ENCODE assay signal across 9 cellular contexts in genomic region chr4:119284876-119285611, GRCh38. TPM values are rescaled to one million over a fixed set of nuclear protein-coding genes. Genes with fewer than 3 reads are reported as not detected.
A peak's percentile ranks its signal among the peaks of the same experiment; 100 is the strongest.
DNase-seq lines count a peak whose midpoint lies in the region; ATAC-seq, FAIRE-seq and TF ChIP-seq lines count a peak whose summit lies in the region.
"Had no signal": no experiment of that assay in that cellular context is flagged by ENCODE, and none has a peak within 500 bp of the region (broad histone marks: within the 10 kb centered on the region; RNA-seq: fewer than 3 reads in every experiment).

No MANE protein-coding gene starts in this region.

- H3K36me3 ChIP-seq in right lobe of liver, result no peaks in the 10 kb centered on the region

- H3K9me3 Mint-ChIP-seq in activated naive CD8-positive, alpha-beta T cell treated with anti-CD3 and anti-CD28 coated beads, Interleukin-2, amount 50 U/mL, for 24 hours, result no peaks in the 10 kb centered on the region

- FAIRE-seq in GM12891 (lab: Jason Lieb, UNC), result peak; percentile 43

- ATAC-seq in HG02981 (IDR thresholded peaks at IDR 0.05; ENCODE audit: unreplicated experiment) (peak; percentile 86), right lobe of liver (peak; percentile 76 to 87 (median 82)), HG02763 (IDR thresholded peaks at IDR 0.05; ENCODE audit: unreplicated experiment) (no peak)
- ATAC-seq in activated naive CD8-positive, alpha-beta T cell treated with anti-CD3 and anti-CD28 coated beads, Interleukin-2, amount 50 U/mL, for 24 hours, result no peak

- peaks cover 0 to 11% (median 0%) of the 10 kb centered on the region in 4 donors for H3K4me1 ChIP-seq in right lobe of liver

- H3K27me3 ChIP-seq in right lobe of liver, result no peaks in the 10 kb centered on the region

- H3K9me3 ChIP-seq in right lobe of liver, result no peaks in the 10 kb centered on the region

- WGBS in right lobe of liver (ENCODE audit: insufficient coverage, low coverage, low lambda C conversion rate, missing lambda C conversion rate), result 5% methylated on average over 3 of the region's 3 CpGs

- no peak for TF ChIP-seq CTCF in right lobe of liver (IDR thresholded peaks at IDR 0.05)

- peaks cover 12% of the 10 kb centered on the region for H3K4me1 Mint-ChIP-seq in activated naive CD8-positive, alpha-beta T cell treated with anti-CD3 and anti-CD28 coated beads, Interleukin-2, amount 50 U/mL, for 24 hours

- H3K36me3 Mint-ChIP-seq in activated naive CD8-positive, alpha-beta T cell treated with anti-CD3 and anti-CD28 coated beads, Interleukin-2, amount 50 U/mL, for 24 hours (ENCODE audit: low read depth), result peaks cover 5% of the 10 kb centered on the region

- intact Hi-C loops in right lobe of liver (cut with DNase I), result loop anchor here in 1 of 2 donors (10.0 kb wide), 1 partner anchor 240 kb away; no protein-coding TSS in a partner anchor

- H3K4me3 Mint-ChIP-seq in activated naive CD8-positive, alpha-beta T cell treated with anti-CD3 and anti-CD28 coated beads, Interleukin-2, amount 50 U/mL, for 24 hours, result peak overlapping the region; percentile 58

- TF ChIP-seq POLR2A in GM12891 (IDR thresholded peaks at IDR 0.05; ENCODE audit: low read depth, low read length) (no peak), right lobe of liver (IDR thresholded peaks at IDR 0.05) (no peak)

- peak overlapping the region in 2 of 3 donors; percentile 20 to 29 for H3K27ac ChIP-seq in right lobe of liver

- H3K27ac Mint-ChIP-seq in activated naive CD8-positive, alpha-beta T cell treated with anti-CD3 and anti-CD28 coated beads, Interleukin-2, amount 50 U/mL, for 24 hours, result no peak overlapping the region

- H3K4me3 ChIP-seq in right lobe of liver, result peak overlapping the region in 2 of 3 donors; percentile 22 to 25

- DNase-seq in GM12891 (ENCODE audit: insufficient read length, low spot score), result no peak
- DNase-seq in activated naive CD8-positive, alpha-beta T cell treated with anti-CD3 and anti-CD28 coated beads, Interleukin-2, amount 50 U/mL, for 24 hours, result no peak
- no peak for DNase-seq in right lobe of liver
- DNase-seq in RPMI8226, result no peak
- DNase-seq in NCI-H1436 (lab: John Stamatoyannopoulos, UW), result no peak
- no peak for DNase-seq in NCI-H146 (lab: John Stamatoyannopoulos, UW)
- DNase-seq: naive B cell had no signal

- H3K27me3 Mint-ChIP-seq in activated naive CD8-positive, alpha-beta T cell treated with anti-CD3 and anti-CD28 coated beads, Interleukin-2, amount 50 U/mL, for 24 hours, result no peaks in the 10 kb centered on the region
- H3K27me3 Mint-ChIP-seq: naive B cell had no signal

TF ChIP-seq in GM12891, 5 proteins besides CTCF, POLR2A, EP300 and RAD21:
- TF ChIP-seq TAF1 (IDR thresholded peaks at IDR 0.05; ENCODE audit: low read depth, low read length) (no peak), POLR2AphosphoS5 (IDR thresholded peaks at IDR 0.05; ENCODE audit: low read depth, low read length) (no peak), PAX5 (IDR thresholded peaks at IDR 0.05; ENCODE audit: insufficient read depth, low read length, severe bottlenecking) (no peak), POU2F2 (IDR thresholded peaks at IDR 0.05; ENCODE audit: low read depth, low read length) (no peak), SPI1 (IDR thresholded peaks at IDR 0.05; ENCODE audit: low read depth, low read length) (no peak)

RNA-seq across cellular contexts. Expression of gene FABP2, which starts 36.9 kb away (rescaled TPM):
- polyA plus RNA-seq in GM12891 (2012; ENCODE audit: low read depth, missing spikeins), result not detected
- under 1 TPM in 1 of 6 experiments, not detected in 5; 0.09 TPM for total RNA-seq in right lobe of liver

Comparison
In these comparisons a context has a peak if more than half of its experiments do, and no peak if none do; other contexts are left out.
1. ATAC-seq: peak in HG02981 (single experiment) and right lobe of liver (4 of 4); none in activated naive CD8-positive, alpha-beta T cell treated with anti-CD3 and anti-CD28 coated beads, Interleukin-2, amount 50 U/mL, for 24 hours (single experiment) and HG02763 (single experiment).